Comparison of ENCODE assay signal across 14 cellular contexts in the genomic region with DNA sequence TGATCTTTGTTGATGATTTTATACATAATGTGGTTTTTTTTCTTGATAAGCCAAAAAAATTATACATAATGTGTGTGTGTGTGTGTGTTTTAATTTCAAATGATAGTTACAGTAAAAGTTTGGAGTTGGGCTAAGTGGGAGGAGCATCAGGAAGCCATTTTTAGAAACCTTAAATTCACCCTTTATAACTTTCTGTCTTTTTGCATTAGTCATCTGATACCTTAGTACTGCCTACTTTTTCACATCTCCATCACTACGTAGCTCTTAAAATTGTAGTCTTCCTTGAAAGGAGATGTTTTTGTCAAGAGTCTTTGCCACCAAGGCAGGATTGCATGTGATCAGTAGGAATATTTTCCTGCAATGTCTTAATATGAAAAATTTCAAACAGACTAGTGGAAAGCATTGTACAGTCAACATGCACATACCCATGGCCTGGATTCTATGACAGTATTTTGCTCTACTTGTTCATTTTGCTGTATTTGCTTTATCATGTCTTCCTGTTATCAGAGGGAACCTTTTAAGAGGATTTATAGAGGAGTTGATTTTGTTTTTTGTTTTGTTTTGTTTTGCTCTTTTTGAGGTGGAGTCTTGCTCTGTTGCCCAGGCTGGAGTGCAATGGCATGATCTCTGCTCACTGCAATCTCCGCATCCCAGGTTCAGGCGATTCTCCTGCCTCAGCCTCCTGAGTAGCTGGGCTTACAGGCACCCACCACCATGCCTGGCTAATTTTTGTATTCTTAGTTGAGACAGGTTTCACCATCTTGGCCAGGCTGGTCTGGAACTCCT. TPM values are rescaled to one million over a fixed set of nuclear protein-coding genes. Genes with fewer than 3 reads are reported as not detected.
DNase-seq lines count a peak whose midpoint lies in the region; ATAC-seq and TF ChIP-seq lines count a peak whose summit lies in the region.
"Had no signal": no experiment of that assay in that cellular context is flagged by ENCODE, and none has a peak within 500 bp of the region (broad histone marks: within the 10 kb centered on the region; RNA-seq: fewer than 3 reads in every experiment).

No MANE protein-coding gene starts in this region.

- no peaks in the 10 kb centered on the region for H3K27me3 Mint-ChIP-seq in stimulated activated naive CD8-positive, alpha-beta T cell treated with anti-CD3 and anti-CD28 coated beads, Interleukin-15, Interleukin-2, amounts not matched to agents 100 ng/mL and 50 ng/mL, for 24 hours
- no peaks in the 10 kb centered on the region for H3K27me3 Mint-ChIP-seq in activated T-helper 1 cell treated with anti-CD3 and anti-CD28 coated beads, Interleukin-12 subunit alpha, Interleukin-12 subunit beta, Interleukin-2, Interleukin-4 antibody, amounts not matched to agents 30 ng/mL and 10 ng/mL and 1 ng/mL, durations not matched to agents 14 hours and 24 hours and 36 hours (ENCODE audit: insufficient read depth)
- H3K27me3 Mint-ChIP-seq in naive B cell, result no peaks in the 10 kb centered on the region

- no peaks in the 10 kb centered on the region for H3K27me3 ChIP-seq in uterus

- peak overlapping the region; percentile 64 for H3K27ac Mint-ChIP-seq in stimulated activated naive CD8-positive, alpha-beta T cell treated with anti-CD3 and anti-CD28 coated beads, Interleukin-15, Interleukin-2, amounts not matched to agents 100 ng/mL and 50 ng/mL, for 24 hours
- peak overlapping the region; percentile 50 for H3K27ac Mint-ChIP-seq in activated T-helper 1 cell treated with anti-CD3 and anti-CD28 coated beads, Interleukin-12 subunit alpha, Interleukin-12 subunit beta, Interleukin-2, Interleukin-4 antibody, amounts not matched to agents 30 ng/mL and 10 ng/mL and 1 ng/mL, durations not matched to agents 14 hours and 24 hours and 36 hours
- peak overlapping the region; percentile 46 to 92 (median 71) for H3K27ac Mint-ChIP-seq in naive B cell

- intact Hi-C loops in activated T-helper 1 cell treated with anti-CD3 and anti-CD28 coated beads, Interleukin-12 subunit alpha, Interleukin-12 subunit beta, Interleukin-2, Interleukin-4 antibody, amounts not matched to agents 30 ng/mL and 10 ng/mL and 1 ng/mL, durations not matched to agents 14 hours and 24 hours and 36 hours (cut with micrococcal nuclease), result no loop called here
- intact Hi-C loops in uterus (cut with DNase I; ENCODE audit: low total_unique reads), result no loop called here

- peak overlapping the region; percentile 15 for H3K4me3 Mint-ChIP-seq in stimulated activated naive CD8-positive, alpha-beta T cell treated with anti-CD3 and anti-CD28 coated beads, Interleukin-15, Interleukin-2, amounts not matched to agents 100 ng/mL and 50 ng/mL, for 24 hours
- no peak overlapping the region for H3K4me3 Mint-ChIP-seq in activated T-helper 1 cell treated with anti-CD3 and anti-CD28 coated beads, Interleukin-12 subunit alpha, Interleukin-12 subunit beta, Interleukin-2, Interleukin-4 antibody, amounts not matched to agents 30 ng/mL and 10 ng/mL and 1 ng/mL, durations not matched to agents 14 hours and 24 hours and 36 hours
- peak overlapping the region in 4 of 8 donors; percentile 4 to 70 (median 44) for H3K4me3 Mint-ChIP-seq in naive B cell

- TF ChIP-seq POLR2A in uterus (IDR thresholded peaks at IDR 0.05), result no peak

- no peaks in the 10 kb centered on the region for H3K9me3 Mint-ChIP-seq in stimulated activated naive CD8-positive, alpha-beta T cell treated with anti-CD3 and anti-CD28 coated beads, Interleukin-15, Interleukin-2, amounts not matched to agents 100 ng/mL and 50 ng/mL, for 24 hours
- H3K9me3 Mint-ChIP-seq in activated T-helper 1 cell treated with anti-CD3 and anti-CD28 coated beads, Interleukin-12 subunit alpha, Interleukin-12 subunit beta, Interleukin-2, Interleukin-4 antibody, amounts not matched to agents 30 ng/mL and 10 ng/mL and 1 ng/mL, durations not matched to agents 14 hours and 24 hours and 36 hours, result no peaks in the 10 kb centered on the region
- H3K9me3 Mint-ChIP-seq in naive B cell, result no peaks in the 10 kb centered on the region

- H3K36me3 ChIP-seq in uterus, result no peaks in the 10 kb centered on the region

- DNase-seq in stimulated activated naive CD8-positive, alpha-beta T cell treated with anti-CD3 and anti-CD28 coated beads, Interleukin-15, Interleukin-2, amounts not matched to agents 100 U/mL and 50 U/mL, for 24 hours, result no peak
- no peak for DNase-seq in activated T-helper 1 cell treated with anti-CD3 and anti-CD28 coated beads, Interleukin-12 subunit alpha, Interleukin-12 subunit beta, Interleukin-2, Interleukin-4 antibody, amounts not matched to agents 30 ng/mL and 10 ng/mL and 1 ng/mL, durations not matched to agents 14 hours and 24 hours and 36 hours (ENCODE audit: low spot score)
- DNase-seq in naive B cell (no peak), uterus (no peak), NCI-H2107 treated with DMSO at 0.1 percent for 48 hours (lab: John Stamatoyannopoulos, UW; ENCODE audit: unreplicated experiment) (no peak)
- DNase-seq: foreskin fibroblast; kidney glomerular epithelial cell; NCI-H526; RPMI8226; stimulated activated CD4-positive, alpha-beta T cell treated with anti-CD3 and anti-CD28 coated beads, Interleukin-15, amount 100 ng/mL, for 24 hours had no signal

- H3K4me1 Mint-ChIP-seq in stimulated activated naive CD8-positive, alpha-beta T cell treated with anti-CD3 and anti-CD28 coated beads, Interleukin-15, Interleukin-2, amounts not matched to agents 100 ng/mL and 50 ng/mL, for 24 hours (ENCODE audit: low read depth), result peaks cover 82% of the 10 kb centered on the region
- peaks cover 65% of the 10 kb centered on the region for H3K4me1 Mint-ChIP-seq in activated T-helper 1 cell treated with anti-CD3 and anti-CD28 coated beads, Interleukin-12 subunit alpha, Interleukin-12 subunit beta, Interleukin-2, Interleukin-4 antibody, amounts not matched to agents 30 ng/mL and 10 ng/mL and 1 ng/mL, durations not matched to agents 14 hours and 24 hours and 36 hours (ENCODE audit: low read depth)
- H3K4me1 Mint-ChIP-seq in naive B cell, result peaks cover 44 to 83% (median 66%) of the 10 kb centered on the region in 3 donors

- H3K4me3 ChIP-seq in uterus, result no peak overlapping the region

- peak overlapping the region; percentile 32 to 34 for H3K27ac ChIP-seq in uterus
- H3K27ac ChIP-seq: C4-2B had no signal

- peaks cover 44% of the 10 kb centered on the region for H3K36me3 Mint-ChIP-seq in stimulated activated naive CD8-positive, alpha-beta T cell treated with anti-CD3 and anti-CD28 coated beads, Interleukin-15, Interleukin-2, amounts not matched to agents 100 ng/mL and 50 ng/mL, for 24 hours (ENCODE audit: low read depth)
- H3K36me3 Mint-ChIP-seq in activated T-helper 1 cell treated with anti-CD3 and anti-CD28 coated beads, Interleukin-12 subunit alpha, Interleukin-12 subunit beta, Interleukin-2, Interleukin-4 antibody, amounts not matched to agents 30 ng/mL and 10 ng/mL and 1 ng/mL, durations not matched to agents 14 hours and 24 hours and 36 hours (ENCODE audit: low read depth), result peaks cover 19% of the 10 kb centered on the region
- no peaks in the 10 kb centered on the region for H3K36me3 Mint-ChIP-seq in naive B cell

- no peak for TF ChIP-seq CTCF in uterus (IDR thresholded peaks at IDR 0.05)

- H3K9me3 ChIP-seq in uterus, result no peaks in the 10 kb centered on the region

- no peak for ATAC-seq in stimulated activated naive CD8-positive, alpha-beta T cell treated with anti-CD3 and anti-CD28 coated beads, Interleukin-15, Interleukin-2, amounts not matched to agents 100 U/mL and 50 U/mL, for 24 hours
- ATAC-seq in naive B cell (ENCODE audit: low read depth in 2 of 2) (no peak), GM18907 (IDR thresholded peaks at IDR 0.05; ENCODE audit: unreplicated experiment) (no peak), GM21447 (IDR thresholded peaks at IDR 0.05; ENCODE audit: unreplicated experiment) (no peak)

- peaks cover 16 to 28% of the 10 kb centered on the region in 2 donors for H3K4me1 ChIP-seq in uterus

RNA-seq across cellular contexts. Expression of gene RAC1, which starts 6.2 kb away (rescaled TPM):
- 160 and 163 TPM in 2 replicates for total RNA-seq in activated T-helper 1 cell treated with anti-CD3 and anti-CD28 coated beads, Interleukin-12 subunit alpha, Interleukin-12 subunit beta, Interleukin-2, Interleukin-4 antibody, amounts not matched to agents 30 ng/mL and 10 ng/mL and 1 ng/mL, durations not matched to agents 14 hours and 24 hours and 36 hours
- polyA plus RNA-seq in naive B cell (ENCODE audit: low read depth in 6 of 6), result 100 to 1,000 TPM; 228 to 346 (median 298) TPM
- total RNA-seq in uterus, result 100 to 1,000 TPM in 2 of 4 donors, 10 to 100 TPM in 2; 62.5 to 221 (median 106) TPM

RNA-seq across cellular contexts. Expression of gene FAM220A, which starts 31.7 kb away (rescaled TPM):
- total RNA-seq in activated T-helper 1 cell treated with anti-CD3 and anti-CD28 coated beads, Interleukin-12 subunit alpha, Interleukin-12 subunit beta, Interleukin-2, Interleukin-4 antibody, amounts not matched to agents 30 ng/mL and 10 ng/mL and 1 ng/mL, durations not matched to agents 14 hours and 24 hours and 36 hours, result 8.2 and 12.4 TPM in 2 replicates
- 10 to 100 TPM in 2 of 6 donors, 1 to 10 TPM in 4; 4.3 to 12.2 (median 8.8) TPM for polyA plus RNA-seq in naive B cell (ENCODE audit: low read depth in 6 of 6)
- total RNA-seq in uterus, result 10 to 100 TPM in 2 of 4 donors, 1 to 10 TPM in 2; 1.8 to 35.2 (median 10.8) TPM
